In the genomic region with DNA sequence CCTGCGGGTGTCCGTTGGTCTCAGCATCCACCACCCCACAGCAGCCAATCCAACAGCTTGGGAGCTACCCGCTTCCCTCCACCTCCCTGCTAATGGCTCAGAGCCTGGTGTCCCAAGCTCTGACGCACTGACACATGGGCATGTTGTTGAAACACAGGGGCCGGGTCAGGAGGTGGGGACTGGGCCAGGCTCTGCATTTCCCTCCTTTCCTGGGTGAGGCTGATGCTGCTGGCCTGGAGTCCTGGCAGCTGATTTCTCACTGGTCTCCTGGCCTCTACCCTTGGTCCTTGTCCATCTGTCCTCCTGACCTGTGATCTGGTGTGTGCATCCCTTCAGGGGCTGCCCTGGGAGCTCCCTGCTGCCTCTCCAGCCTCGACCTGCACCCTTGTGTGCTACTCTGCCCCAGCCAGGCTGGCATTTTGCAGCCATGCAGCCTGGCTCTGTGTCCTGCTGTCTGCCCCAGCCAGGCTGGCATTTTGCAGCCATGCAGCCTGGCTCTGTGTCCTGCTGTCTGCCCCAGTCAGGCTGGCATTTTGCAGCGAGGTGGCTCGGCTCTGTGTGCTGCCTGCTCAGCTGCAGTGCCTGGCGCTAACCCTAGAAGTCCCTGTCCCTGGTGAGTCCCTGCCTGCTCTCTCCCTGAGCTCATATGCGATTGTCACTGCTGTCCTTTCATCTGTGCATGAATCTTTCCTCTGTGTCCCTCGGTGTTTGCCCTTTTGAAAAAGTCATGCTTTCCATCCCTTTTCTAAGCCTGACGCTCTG, we compare ENCODE assay signal across 13 cellular contexts. TPM values are rescaled to one million over a fixed set of nuclear protein-coding genes. Genes with fewer than 3 reads are reported as not detected.
DNase-seq lines count a peak whose midpoint lies in the region; ATAC-seq, FAIRE-seq and TF ChIP-seq lines count a peak whose summit lies in the region.
"Had no signal": no experiment of that assay in that cellular context is flagged by ENCODE, and none has a peak within 500 bp of the region (broad histone marks: within the 10 kb centered on the region; RNA-seq: fewer than 3 reads in every experiment).

No MANE protein-coding gene starts in this region.

- no peaks in the 10 kb centered on the region for H3K9me3 ChIP-seq in skeletal muscle satellite cell (replicated peaks; ENCODE audit: low read length)

- no peak overlapping the region for H3K9ac ChIP-seq in skeletal muscle satellite cell (ENCODE audit: low read depth, low read length)

- no peak for TF ChIP-seq POLR2A in GM12891 (IDR thresholded peaks at IDR 0.05; ENCODE audit: low read depth, low read length)

- peaks cover 32% of the 10 kb centered on the region for H3K4me1 Mint-ChIP-seq in stimulated activated effector memory CD8-positive, alpha-beta T cell treated with anti-CD3 and anti-CD28 coated beads, Interleukin-12 subunit alpha, Interleukin-12 subunit beta, amount 100 ng/mL, for 72 hours

- ATAC-seq in stimulated activated effector memory CD8-positive, alpha-beta T cell treated with anti-CD3 and anti-CD28 coated beads, Interleukin-12 subunit alpha, Interleukin-12 subunit beta, amount 100 ng/mL, for 72 hours, result no peak
- ATAC-seq: activated T-cell treated with anti-CD3 and anti-CD28 coated beads, Interleukin-2, amount 50 U/mL, for 72 hours had no signal

- peak overlapping the region; percentile 46 for H3K4me2 ChIP-seq in skeletal muscle satellite cell (ENCODE audit: low read length)

- H3K27me3 ChIP-seq in skeletal muscle satellite cell (ENCODE audit: control insufficient read depth, insufficient read depth, low read length), result peaks cover 8% of the 10 kb centered on the region

- DNase-seq in GM12891 (ENCODE audit: insufficient read length, low spot score), result no peak
- DNase-seq in hippocampal formation (lab: John Stamatoyannopoulos, UW), result peak; percentile 71 to 88
- no peak for DNase-seq in stimulated activated effector memory CD8-positive, alpha-beta T cell treated with anti-CD3 and anti-CD28 coated beads, Interleukin-12 subunit alpha, Interleukin-12 subunit beta, amount 100 ng/mL, for 72 hours (ENCODE audit: low spot score in 2 of 2)
- no peak for DNase-seq in dermis blood vessel endothelial cell
- no peak for DNase-seq in NCI-H1436 (lab: John Stamatoyannopoulos, UW)
- DNase-seq in SHP77 (lab: John Stamatoyannopoulos, UW), result no peak
- DNase-seq: activated T-cell treated with anti-CD3 and anti-CD28 coated beads, Interleukin-2, amount 50 U/mL, for 72 hours; effector memory CD4-positive, alpha-beta T cell; NCI-H69 had no signal

- FAIRE-seq in GM12891 (lab: Jason Lieb, UNC), result peak; percentile 31
- FAIRE-seq: islet of Langerhans had no signal

- peaks cover 8% of the 10 kb centered on the region for H3K4me1 ChIP-seq in skeletal muscle satellite cell (ENCODE audit: control insufficient read depth, insufficient read depth, low read length)

- no peak overlapping the region for H3K27ac Mint-ChIP-seq in stimulated activated effector memory CD8-positive, alpha-beta T cell treated with anti-CD3 and anti-CD28 coated beads, Interleukin-12 subunit alpha, Interleukin-12 subunit beta, amount 100 ng/mL, for 72 hours
- H3K27ac Mint-ChIP-seq: activated T-cell treated with anti-CD3 and anti-CD28 coated beads, Interleukin-2, amount 50 U/mL, for 72 hours had no signal

- peaks cover 12% of the 10 kb centered on the region for H3K36me3 Mint-ChIP-seq in stimulated activated effector memory CD8-positive, alpha-beta T cell treated with anti-CD3 and anti-CD28 coated beads, Interleukin-12 subunit alpha, Interleukin-12 subunit beta, amount 100 ng/mL, for 72 hours

- no peaks in the 10 kb centered on the region for H3K36me3 ChIP-seq in skeletal muscle satellite cell (ENCODE audit: insufficient read depth, low read length)

- no peak overlapping the region for H3K4me3 ChIP-seq in skeletal muscle satellite cell (ENCODE audit: low read length)
- H3K4me3 ChIP-seq: skin epidermis had no signal

- no peaks in the 10 kb centered on the region for H3K9me3 Mint-ChIP-seq in stimulated activated effector memory CD8-positive, alpha-beta T cell treated with anti-CD3 and anti-CD28 coated beads, Interleukin-12 subunit alpha, Interleukin-12 subunit beta, amount 100 ng/mL, for 72 hours
- H3K9me3 Mint-ChIP-seq: activated T-cell treated with anti-CD3 and anti-CD28 coated beads, Interleukin-2, amount 50 U/mL, for 72 hours had no signal

- H3K4me3 Mint-ChIP-seq in stimulated activated effector memory CD8-positive, alpha-beta T cell treated with anti-CD3 and anti-CD28 coated beads, Interleukin-12 subunit alpha, Interleukin-12 subunit beta, amount 100 ng/mL, for 72 hours, result no peak overlapping the region
- H3K4me3 Mint-ChIP-seq: activated T-cell treated with anti-CD3 and anti-CD28 coated beads, Interleukin-2, amount 50 U/mL, for 72 hours had no signal

- H3K27ac ChIP-seq in angular gyrus (ENCODE audit: low read depth, low read length), result peak overlapping the region; percentile 95

TF ChIP-seq in GM12891, 5 proteins besides CTCF, POLR2A, EP300 and RAD21:
- no peak for TF ChIP-seq POU2F2 (IDR thresholded peaks at IDR 0.05; ENCODE audit: low read depth, low read length)
- TF ChIP-seq POLR2AphosphoS5 (IDR thresholded peaks at IDR 0.05; ENCODE audit: low read depth, low read length), result no peak
- no peak for TF ChIP-seq SPI1 (IDR thresholded peaks at IDR 0.05; ENCODE audit: low read depth, low read length)
- no peak for TF ChIP-seq TAF1 (IDR thresholded peaks at IDR 0.05; ENCODE audit: low read depth, low read length)
- no peak for TF ChIP-seq PAX5 (IDR thresholded peaks at IDR 0.05; ENCODE audit: insufficient read depth, low read length, severe bottlenecking)

RNA-seq across cellular contexts. Expression of a gene that starts 14.0 kb away (rescaled TPM):
- 1.0 TPM for polyA plus RNA-seq in GM12891 (2012; ENCODE audit: low read depth, missing spikeins)
- under 0.01 TPM in 1 of 2 replicates, not detected in the other for total RNA-seq in skeletal muscle satellite cell (2012; rRNA removed)
- under 0.01 TPM in 2 replicates for total RNA-seq in dermis blood vessel endothelial cell

Comparison
In these comparisons a context has a peak if more than half of its experiments do, and no peak if none do; other contexts are left out.
1. DNase-seq: peak in hippocampal formation (2 of 2); none in GM12891 (single experiment), stimulated activated effector memory CD8-positive, alpha-beta T cell treated with anti-CD3 and anti-CD28 coated beads, Interleukin-12 subunit alpha, Interleukin-12 subunit beta, amount 100 ng/mL, for 72 hours (0 of 2), dermis blood vessel endothelial cell (single experiment), NCI-H1436 (single experiment) and SHP77 (0 of 2).